ENCODE assay signal across 2 cellular contexts in the genomic region with DNA sequence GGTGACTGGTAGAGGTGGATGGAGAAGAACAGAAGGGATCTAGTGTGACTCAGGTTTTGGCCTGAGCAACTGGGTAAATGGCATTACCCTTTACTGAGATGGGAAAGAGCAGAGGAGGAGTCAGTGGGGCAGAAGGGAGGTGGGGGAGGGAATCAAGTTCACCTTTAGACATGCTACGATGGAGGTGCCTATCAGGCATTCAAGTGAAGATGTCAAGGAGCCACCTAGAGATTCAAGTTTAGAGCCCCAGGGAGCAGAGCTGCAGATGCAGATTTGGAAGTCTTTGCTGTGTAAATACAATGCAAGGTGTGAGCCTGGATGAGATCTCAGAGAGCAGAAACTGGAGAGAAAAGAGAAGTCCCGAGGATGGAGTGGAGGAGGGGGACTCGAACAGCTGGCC.
TF ChIP-seq lines count a peak whose summit lies in the region.

No MANE protein-coding gene starts in this region.

TF ChIP-seq in HepG2, 621 proteins besides CTCF, POLR2A, EP300 and RAD21:
- TF ChIP-seq, protein P1, sequence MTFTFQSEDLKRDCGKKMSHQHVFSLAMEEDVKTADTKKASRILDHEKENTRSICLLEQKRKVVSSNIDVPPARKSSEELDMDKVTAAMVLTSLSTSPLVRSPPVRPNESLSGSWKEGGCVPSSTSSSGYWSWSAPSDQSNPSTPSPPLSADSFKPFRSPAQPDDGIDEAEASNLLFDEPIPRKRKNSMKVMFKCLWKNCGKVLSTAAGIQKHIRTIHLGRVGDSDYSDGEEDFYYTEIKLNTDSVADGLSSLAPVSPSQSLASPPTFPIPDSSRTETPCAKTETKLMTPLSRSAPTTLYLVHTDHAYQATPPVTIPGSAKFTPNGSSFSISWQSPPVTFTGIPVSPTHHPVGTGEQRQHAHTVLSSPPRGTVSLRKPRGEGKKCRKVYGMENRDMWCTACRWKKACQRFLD (CRISPR knock-in tag; IDR thresholded peaks at IDR 0.05; ENCODE audit: borderline replicate concordance): no peak
- TF ChIP-seq TGIF2 (CRISPR knock-in tag; IDR thresholded peaks at IDR 0.05) (no peak), ZSCAN30 (CRISPR knock-in tag; IDR thresholded peaks at IDR 0.05) (no peak), THAP7 (CRISPR knock-in tag; IDR thresholded peaks at IDR 0.05) (no peak), KAT7 (CRISPR knock-in tag; IDR thresholded peaks at IDR 0.05; ENCODE audit: borderline replicate concordance) (no peak), HOXA9 (CRISPR knock-in tag; IDR thresholded peaks at IDR 0.05; ENCODE audit: borderline replicate concordance) (no peak), ZNF136 (CRISPR knock-in tag; IDR thresholded peaks at IDR 0.05; ENCODE audit: low read depth) (no peak), HDAC1 (CRISPR knock-in tag; IDR thresholded peaks at IDR 0.05) (no peak), ARHGAP35 (CRISPR knock-in tag; IDR thresholded peaks at IDR 0.05; ENCODE audit: borderline replicate concordance) (no peak), CSRNP2 (CRISPR knock-in tag; conservative IDR thresholded peaks at IDR 0.05; ENCODE audit: low read depth) (no peak), ISX (CRISPR knock-in tag; conservative IDR thresholded peaks at IDR 0.05) (no peak), ZNF773 (CRISPR knock-in tag; IDR thresholded peaks at IDR 0.05; ENCODE audit: borderline replicate concordance) (no peak), THAP9 (CRISPR knock-in tag; IDR thresholded peaks at IDR 0.05; ENCODE audit: borderline replicate concordance) (no peak)

TF ChIP-seq in WTC11, 78 proteins besides CTCF, POLR2A, EP300 and RAD21:
- TF ChIP-seq ZNF138 (CRISPR knock-in tag; conservative IDR thresholded peaks at IDR 0.05) (no peak), ATF1 (CRISPR knock-in tag; IDR thresholded peaks at IDR 0.05) (no peak), OVOL2 (CRISPR knock-in tag; IDR thresholded peaks at IDR 0.05; ENCODE audit: borderline replicate concordance) (no peak)
- TF ChIP-seq, protein P2, sequence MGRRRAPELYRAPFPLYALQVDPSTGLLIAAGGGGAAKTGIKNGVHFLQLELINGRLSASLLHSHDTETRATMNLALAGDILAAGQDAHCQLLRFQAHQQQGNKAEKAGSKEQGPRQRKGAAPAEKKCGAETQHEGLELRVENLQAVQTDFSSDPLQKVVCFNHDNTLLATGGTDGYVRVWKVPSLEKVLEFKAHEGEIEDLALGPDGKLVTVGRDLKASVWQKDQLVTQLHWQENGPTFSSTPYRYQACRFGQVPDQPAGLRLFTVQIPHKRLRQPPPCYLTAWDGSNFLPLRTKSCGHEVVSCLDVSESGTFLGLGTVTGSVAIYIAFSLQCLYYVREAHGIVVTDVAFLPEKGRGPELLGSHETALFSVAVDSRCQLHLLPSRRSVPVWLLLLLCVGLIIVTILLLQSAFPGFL (CRISPR knock-in tag; IDR thresholded peaks at IDR 0.05; ENCODE audit: borderline replicate concordance): no peak
- TF ChIP-seq, protein P3, sequence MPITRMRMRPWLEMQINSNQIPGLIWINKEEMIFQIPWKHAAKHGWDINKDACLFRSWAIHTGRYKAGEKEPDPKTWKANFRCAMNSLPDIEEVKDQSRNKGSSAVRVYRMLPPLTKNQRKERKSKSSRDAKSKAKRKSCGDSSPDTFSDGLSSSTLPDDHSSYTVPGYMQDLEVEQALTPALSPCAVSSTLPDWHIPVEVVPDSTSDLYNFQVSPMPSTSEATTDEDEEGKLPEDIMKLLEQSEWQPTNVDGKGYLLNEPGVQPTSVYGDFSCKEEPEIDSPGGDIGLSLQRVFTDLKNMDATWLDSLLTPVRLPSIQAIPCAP (CRISPR knock-in tag; IDR thresholded peaks at IDR 0.05): no peak
- TF ChIP-seq, protein P4, sequence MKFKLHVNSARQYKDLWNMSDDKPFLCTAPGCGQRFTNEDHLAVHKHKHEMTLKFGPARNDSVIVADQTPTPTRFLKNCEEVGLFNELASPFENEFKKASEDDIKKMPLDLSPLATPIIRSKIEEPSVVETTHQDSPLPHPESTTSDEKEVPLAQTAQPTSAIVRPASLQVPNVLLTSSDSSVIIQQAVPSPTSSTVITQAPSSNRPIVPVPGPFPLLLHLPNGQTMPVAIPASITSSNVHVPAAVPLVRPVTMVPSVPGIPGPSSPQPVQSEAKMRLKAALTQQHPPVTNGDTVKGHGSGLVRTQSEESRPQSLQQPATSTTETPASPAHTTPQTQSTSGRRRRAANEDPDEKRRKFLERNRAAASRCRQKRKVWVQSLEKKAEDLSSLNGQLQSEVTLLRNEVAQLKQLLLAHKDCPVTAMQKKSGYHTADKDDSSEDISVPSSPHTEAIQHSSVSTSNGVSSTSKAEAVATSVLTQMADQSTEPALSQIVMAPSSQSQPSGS (CRISPR knock-in tag; IDR thresholded peaks at IDR 0.05; ENCODE audit: borderline replicate concordance, low read depth): no peak
- TF ChIP-seq, protein P5, sequence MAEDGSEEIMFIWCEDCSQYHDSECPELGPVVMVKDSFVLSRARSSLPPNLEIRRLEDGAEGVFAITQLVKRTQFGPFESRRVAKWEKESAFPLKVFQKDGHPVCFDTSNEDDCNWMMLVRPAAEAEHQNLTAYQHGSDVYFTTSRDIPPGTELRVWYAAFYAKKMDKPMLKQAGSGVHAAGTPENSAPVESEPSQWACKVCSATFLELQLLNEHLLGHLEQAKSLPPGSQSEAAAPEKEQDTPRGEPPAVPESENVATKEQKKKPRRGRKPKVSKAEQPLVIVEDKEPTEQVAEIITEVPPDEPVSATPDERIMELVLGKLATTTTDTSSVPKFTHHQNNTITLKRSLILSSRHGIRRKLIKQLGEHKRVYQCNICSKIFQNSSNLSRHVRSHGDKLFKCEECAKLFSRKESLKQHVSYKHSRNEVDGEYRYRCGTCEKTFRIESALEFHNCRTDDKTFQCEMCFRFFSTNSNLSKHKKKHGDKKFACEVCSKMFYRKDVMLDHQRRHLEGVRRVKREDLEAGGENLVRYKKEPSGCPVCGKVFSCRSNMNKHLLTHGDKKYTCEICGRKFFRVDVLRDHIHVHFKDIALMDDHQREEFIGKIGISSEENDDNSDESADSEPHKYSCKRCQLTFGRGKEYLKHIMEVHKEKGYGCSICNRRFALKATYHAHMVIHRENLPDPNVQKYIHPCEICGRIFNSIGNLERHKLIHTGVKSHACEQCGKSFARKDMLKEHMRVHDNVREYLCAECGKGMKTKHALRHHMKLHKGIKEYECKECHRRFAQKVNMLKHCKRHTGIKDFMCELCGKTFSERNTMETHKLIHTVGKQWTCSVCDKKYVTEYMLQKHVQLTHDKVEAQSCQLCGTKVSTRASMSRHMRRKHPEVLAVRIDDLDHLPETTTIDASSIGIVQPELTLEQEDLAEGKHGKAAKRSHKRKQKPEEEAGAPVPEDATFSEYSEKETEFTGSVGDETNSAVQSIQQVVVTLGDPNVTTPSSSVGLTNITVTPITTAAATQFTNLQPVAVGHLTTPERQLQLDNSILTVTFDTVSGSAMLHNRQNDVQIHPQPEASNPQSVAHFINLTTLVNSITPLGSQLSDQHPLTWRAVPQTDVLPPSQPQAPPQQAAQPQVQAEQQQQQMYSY (CRISPR knock-in tag; IDR thresholded peaks at IDR 0.05): no peak
